9 cellular contexts compared by ENCODE assay signal in genomic region chr1:171177261-171177660, GRCh38. TPM values are rescaled to one million over a fixed set of nuclear protein-coding genes. Genes with fewer than 3 reads are reported as not detected.
"Had no signal": no experiment of that assay in that cellular context is flagged by ENCODE, and none has a peak within 500 bp of the region (broad histone marks: within the 10 kb centered on the region; RNA-seq: fewer than 3 reads in every experiment).

No MANE protein-coding gene starts in this region.

- H3K27ac ChIP-seq: HL-60 had no signal

- ATAC-seq: K562 had no signal

- FAIRE-seq: HTR-8/SVneo, K562 had no signal

- DNase-seq: IMR-90, KBM-7, KG1 had no signal

- H3K4me3 ChIP-seq: K562 had no signal

RNA-seq across cellular contexts. Expression of gene FMO2, which starts 7.8 kb away (rescaled TPM):
- total RNA-seq: HT-29, HT1080, K562 had no signal
- polyA plus RNA-seq: IgD-negative memory B cell, K562 had no signal
